ENCODE assay signal across 19 cellular contexts in the genomic region with DNA sequence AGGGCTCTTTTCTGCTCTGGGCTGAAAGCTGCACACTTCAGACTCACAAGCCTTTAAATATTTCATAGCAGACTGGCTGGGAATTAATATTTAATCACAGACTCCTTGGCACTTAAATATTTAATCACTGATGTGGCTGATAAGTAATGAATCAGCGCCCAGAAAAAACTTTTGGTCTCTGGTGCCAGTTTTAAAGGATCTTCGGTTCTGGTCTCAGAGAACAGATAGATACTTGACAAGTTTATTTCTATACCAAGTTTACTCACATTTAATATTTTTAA.
DNase-seq lines count a peak whose midpoint lies in the region; ATAC-seq and TF ChIP-seq lines count a peak whose summit lies in the region.
"Had no signal": no experiment of that assay in that cellular context is flagged by ENCODE, and none has a peak within 500 bp of the region (broad histone marks: within the 10 kb centered on the region; RNA-seq: fewer than 3 reads in every experiment).

No MANE protein-coding gene starts in this region.

- H3K4me1 Mint-ChIP-seq in mesothelial cell of epicardium: peaks cover 9% of the 10 kb centered on the region
- H3K4me1 Mint-ChIP-seq: IgD-negative memory B cell had no signal

- intact Hi-C loops in body of pancreas (cut with DNase I): no loop called here
- intact Hi-C loops in stomach (cut with DNase I; ENCODE audit: low total_unique reads): no loop called here
- intact Hi-C loops in colonic mucosa (cut with DNase I): no loop called here

- H3K36me3 Mint-ChIP-seq in mesothelial cell of epicardium: no peaks in the 10 kb centered on the region
- H3K36me3 Mint-ChIP-seq: IgD-negative memory B cell had no signal

- H3K27ac ChIP-seq in body of pancreas (no peak overlapping the region), stomach (peak overlapping the region; percentile 65 to 88 (median 82)), colonic mucosa (no peak overlapping the region)
- H3K27ac ChIP-seq: A549, C4-2B, HL-60 had no signal

- H3K27ac Mint-ChIP-seq in mesothelial cell of epicardium: no peak overlapping the region
- H3K27ac Mint-ChIP-seq: CD4-positive, alpha-beta T cell; H9; IgD-negative memory B cell had no signal

- H3K27me3 ChIP-seq in body of pancreas (no peaks in the 10 kb centered on the region), stomach (no peaks in the 10 kb centered on the region), colonic mucosa (no peaks in the 10 kb centered on the region)

- H3K36me3 ChIP-seq in body of pancreas (replicated peaks in 1 of 2; ENCODE audit: insufficient read depth in 1 of 2, low read depth in 2 of 2) (no peaks in the 10 kb centered on the region), stomach (no peaks in the 10 kb centered on the region), colonic mucosa (no peaks in the 10 kb centered on the region)

- peaks cover 26% of the 10 kb centered on the region for H3K4me1 ChIP-seq in body of pancreas
- peaks cover 8 to 20% (median 13%) of the 10 kb centered on the region in 4 donors for H3K4me1 ChIP-seq in stomach
- H3K4me1 ChIP-seq in colonic mucosa: no peaks in the 10 kb centered on the region
- H3K4me1 ChIP-seq: Caco-2 had no signal

- H3K4me3 Mint-ChIP-seq in mesothelial cell of epicardium: no peak overlapping the region
- H3K4me3 Mint-ChIP-seq: CD4-positive, alpha-beta T cell; H9; IgD-negative memory B cell had no signal

- H3K9me3 Mint-ChIP-seq in mesothelial cell of epicardium: peaks cover under 1% of the 10 kb centered on the region
- H3K9me3 Mint-ChIP-seq: CD4-positive, alpha-beta T cell; H9 had no signal

- DNase-seq in HT-29 (ENCODE audit: low spot score) (peak; percentile 29), body of pancreas (no peak), mucosa of gallbladder (ENCODE audit: low spot score) (peak; percentile 18), stomach (no peak), mesothelial cell of epicardium (ENCODE audit: low spot score in 2 of 2, unreplicated experiment in 2 of 2) (no peak), colonic mucosa (no peak), GM19238 (ENCODE audit: insufficient read length, low spot score) (no peak)
- DNase-seq: AML-193; Caco-2; CD4-positive, alpha-beta T cell; DMS153; DMS79; GF-D8; H9; KBM-7 had no signal

- TF ChIP-seq CTCF in body of pancreas (IDR thresholded peaks at IDR 0.05) (no peak), stomach (IDR thresholded peaks at IDR 0.05) (no peak), mesothelial cell of epicardium (IDR thresholded peaks at IDR 0.05; ENCODE audit: unreplicated experiment) (no peak), colonic mucosa (IDR thresholded peaks at IDR 0.05) (no peak)

- WGBS in body of pancreas, 2 donors: 5 to 23% methylated on average over 2 of the region's 2 CpGs
- WGBS in stomach, 5 donors: 27 to 70% (median 45%) methylated on average over 2 of the region's 2 CpGs

- ATAC-seq in body of pancreas: peak; percentile 36

- no peak overlapping the region for H3K4me3 ChIP-seq in body of pancreas
- H3K4me3 ChIP-seq in stomach: no peak overlapping the region
- no peak overlapping the region for H3K4me3 ChIP-seq in colonic mucosa
- H3K4me3 ChIP-seq: A549 had no signal

- no peak for TF ChIP-seq EP300 in stomach (IDR thresholded peaks at IDR 0.05)

- TF ChIP-seq POLR2A in body of pancreas (IDR thresholded peaks at IDR 0.05): no peak
- TF ChIP-seq POLR2A in stomach (IDR thresholded peaks at IDR 0.05): no peak

- H3K9me3 ChIP-seq in body of pancreas: no peaks in the 10 kb centered on the region
- H3K9me3 ChIP-seq in stomach: no peaks in the 10 kb centered on the region
- no peaks in the 10 kb centered on the region for H3K9me3 ChIP-seq in colonic mucosa
- H3K9me3 ChIP-seq: A549, Caco-2 had no signal

- no peaks in the 10 kb centered on the region for H3K27me3 Mint-ChIP-seq in mesothelial cell of epicardium (ENCODE audit: low read depth)
- H3K27me3 Mint-ChIP-seq: CD4-positive, alpha-beta T cell; IgD-negative memory B cell had no signal

- no peak overlapping the region for H3K9ac ChIP-seq in colonic mucosa (ENCODE audit: low read depth in 2 of 2, low read length in 2 of 2)

Comparison
In these comparisons a context has a peak if more than half of its experiments do, and no peak if none do; other contexts are left out.
1. DNase-seq: peak in HT-29 (single experiment) and mucosa of gallbladder (single experiment); none in body of pancreas (0 of 4), stomach (single experiment), mesothelial cell of epicardium (0 of 2), colonic mucosa (single experiment) and GM19238 (single experiment).
2. H3K27ac ChIP-seq: peak in stomach (5 of 5); none in body of pancreas (0 of 4) and colonic mucosa (single experiment).